In the genomic region with DNA sequence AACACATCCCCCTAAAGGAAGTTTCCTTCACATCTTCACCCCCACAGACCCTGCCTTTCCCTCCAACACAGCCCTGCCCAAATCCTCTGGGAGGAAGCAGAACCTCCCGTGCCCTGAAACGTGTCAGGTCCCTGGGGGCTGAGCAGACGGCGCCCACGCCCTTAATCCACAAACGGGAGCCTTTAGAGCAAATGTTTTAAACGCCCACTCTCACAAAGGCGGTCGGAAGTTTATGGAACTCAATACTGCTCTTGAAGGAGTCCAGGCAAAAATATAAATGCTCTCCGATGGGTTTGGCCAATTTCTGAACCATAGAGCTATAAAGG, we compare ENCODE assay signal across 30 cellular contexts.
DNase-seq lines count a peak whose midpoint lies in the region; ATAC-seq and TF ChIP-seq lines count a peak whose summit lies in the region.
"Had no signal": no experiment of that assay in that cellular context is flagged by ENCODE, and none has a peak within 500 bp of the region (broad histone marks: within the 10 kb centered on the region; RNA-seq: fewer than 3 reads in every experiment).

No MANE protein-coding gene starts in this region.

- peaks cover 17% of the 10 kb centered on the region for H3K9me3 Mint-ChIP-seq in chondrocyte (ENCODE audit: low read depth)

- H3K4me3 Mint-ChIP-seq in chondrocyte (ENCODE audit: unreplicated experiment): no peak overlapping the region
- H3K4me3 Mint-ChIP-seq: CD8-positive, alpha-beta T cell had no signal

- peak overlapping the region; percentile 8 for H3K27ac Mint-ChIP-seq in chondrocyte (ENCODE audit: unreplicated experiment)
- H3K27ac Mint-ChIP-seq: CD8-positive, alpha-beta T cell had no signal

- no peaks in the 10 kb centered on the region for H3K27me3 ChIP-seq in right cardiac atrium (ENCODE audit: control insufficient read depth, insufficient read depth)
- H3K27me3 ChIP-seq in mammary epithelial cell (ENCODE audit: insufficient read depth, low read length): no peaks in the 10 kb centered on the region
- no peaks in the 10 kb centered on the region for H3K27me3 ChIP-seq in left lung
- H3K27me3 ChIP-seq: MG63 had no signal

- H3K9me3 ChIP-seq in right cardiac atrium (ENCODE audit: control insufficient read depth, low read length) (no peaks in the 10 kb centered on the region), mammary epithelial cell (replicated peaks; ENCODE audit: insufficient read depth, low read length) (peaks cover 21% of the 10 kb centered on the region), left lung (no peaks in the 10 kb centered on the region)
- H3K9me3 ChIP-seq: MG63 had no signal

- BruUV-seq in mammary epithelial cell (replicated peaks; lab: Mats Ljungman, UMichigan): no TSS peak

- H3K9ac ChIP-seq in mammary epithelial cell (ENCODE audit: insufficient read depth, low read length): no peak overlapping the region

- WGBS in right cardiac atrium: 42% methylated on average over 10 of the region's 10 CpGs
- WGBS in mammary epithelial cell (ENCODE audit: low coverage, missing lambda C conversion rate): 8% methylated on average over 10 of the region's 10 CpGs

- ATAC-seq in right cardiac atrium (peak; percentile 16 to 73), left ventricle myocardium superior (no peak), sciatic nerve (no peak), left lung (no peak)
- ATAC-seq: CD8-positive, alpha-beta T cell; GM12878 had no signal

- in situ Hi-C loops in mammary epithelial cell (cut with MboI; ENCODE audit: low sequenced_read_pairs in 2 of 2): no loop called here

- peaks cover 8% of the 10 kb centered on the region for H3K36me3 Mint-ChIP-seq in chondrocyte (ENCODE audit: low read depth)
- H3K36me3 Mint-ChIP-seq: CD8-positive, alpha-beta T cell had no signal

- no peak overlapping the region for H3K4me2 ChIP-seq in mammary epithelial cell (ENCODE audit: insufficient read depth, low read depth, low read length)
- H3K4me2 ChIP-seq: PC-9 had no signal

- H3K79me2 ChIP-seq in mammary epithelial cell (ENCODE audit: insufficient read depth, low read length): no peaks in the 10 kb centered on the region

- H3K4me1 ChIP-seq in right cardiac atrium (ENCODE audit: control insufficient read depth, insufficient read depth, low read length) (no peaks in the 10 kb centered on the region), mammary epithelial cell (ENCODE audit: insufficient read depth, low read length) (no peaks in the 10 kb centered on the region), left lung (no peaks in the 10 kb centered on the region)

- H2AFZ ChIP-seq in mammary epithelial cell (ENCODE audit: low read depth, low read length): no peak overlapping the region
- H2AFZ ChIP-seq: PC-9 had no signal

- peaks cover 21% of the 10 kb centered on the region for H3K4me1 Mint-ChIP-seq in chondrocyte (ENCODE audit: low read depth)

- DNase-seq in right cardiac atrium (no peak), left ventricle myocardium superior (no peak), chondrocyte (ENCODE audit: low spot score) (no peak), sciatic nerve (ENCODE audit: low spot score) (peak; percentile 54), ureter (ENCODE audit: low spot score) (peak; percentile 30), NOMO-1 (lab: John Stamatoyannopoulos, UW; ENCODE audit: unreplicated experiment in 2 of 2) (no peak), mammary epithelial cell (no peak), left lung (no peak)
- DNase-seq: AML-193; DMS 273 treated with DMSO at 0.1 percent for 48 hours; DMS79; EL; GDM1; GOT3; HCEC 1CT; IMR-90; KG1; MG63; NCI-H1694; NCI-H2029 treated with DMSO at 0.1 percent for 48 hours; NCI-H446 treated with DMSO at 0.1 percent for 48 hours; NCI-H526; NCI-H82; NK-92 treated with Interleukin-12 subunit alpha and Interleukin-12 subunit beta, amount 100 ng/mL, for 24 hours; PC-9; RPMI8226; SHP77 had no signal

- CTCF ChIA-PET in mammary epithelial cell (lab: Charles Lee; ENCODE audit: low non-redundant PET): no interaction called here

- TF ChIP-seq CTCF in chondrocyte (IDR thresholded peaks at IDR 0.05): no peak
- TF ChIP-seq CTCF in mammary epithelial cell (conservative IDR thresholded peaks at IDR 0.05 in 1 of 2, IDR thresholded peaks at IDR 0.05 in 1 of 2; ENCODE audit: extremely low read depth in 1 of 2, insufficient read depth in 1 of 2, low read depth in 1 of 2, low read length in 2 of 2): no peak
- TF ChIP-seq CTCF in left lung (IDR thresholded peaks at IDR 0.05): no peak

- dilution Hi-C loops in mammary epithelial cell (cut with HindIII; ENCODE audit: low sequenced_read_pairs): no loop called here

- H3K36me3 ChIP-seq in mammary epithelial cell (ENCODE audit: insufficient read depth, low read length): no peaks in the 10 kb centered on the region
- no peaks in the 10 kb centered on the region for H3K36me3 ChIP-seq in left lung
- H3K36me3 ChIP-seq: MG63 had no signal

- no peaks in the 10 kb centered on the region for H3K27me3 Mint-ChIP-seq in chondrocyte (ENCODE audit: low read depth)

- no peaks in the 10 kb centered on the region for H4K20me1 ChIP-seq in mammary epithelial cell (ENCODE audit: insufficient read depth, low read length)

- H3K4me3 ChIP-seq in right cardiac atrium (ENCODE audit: low read length) (no peak overlapping the region), mammary epithelial cell (replicated peaks in 1 of 3; ENCODE audit: insufficient read depth in 1 of 3, low read depth in 2 of 3, low read length in 3 of 3) (no peak overlapping the region), left lung (no peak overlapping the region)
- H3K4me3 ChIP-seq: GM12878, MG63, PC-9 had no signal

- intact Hi-C loops in right cardiac atrium (cut with DNase I) (no loop called here), left ventricle myocardium superior (cut with micrococcal nuclease) (no loop called here), sciatic nerve (cut with DNase I) (no loop called here), mammary epithelial cell (cut with micrococcal nuclease) (no loop called here), left lung (cut with DNase I) (no loop called here)

- H3K27ac ChIP-seq in right cardiac atrium (ENCODE audit: low read length): no peak overlapping the region
- no peak overlapping the region for H3K27ac ChIP-seq in mammary epithelial cell (ENCODE audit: insufficient read depth, low read depth, low read length)
- H3K27ac ChIP-seq in left lung: no peak overlapping the region
- H3K27ac ChIP-seq: C4-2B, PC-9 had no signal

Comparison
In these comparisons a context has a peak if more than half of its experiments do, and no peak if none do; other contexts are left out.
1. ATAC-seq: peak in right cardiac atrium (2 of 2); none in left ventricle myocardium superior (single experiment), sciatic nerve (single experiment) and left lung (single experiment).
2. DNase-seq: peak in sciatic nerve (single experiment) and ureter (single experiment); none in right cardiac atrium (0 of 3), left ventricle myocardium superior (single experiment), chondrocyte (single experiment), NOMO-1 (0 of 2), mammary epithelial cell (single experiment) and left lung (0 of 2).